ENCODE assay signal across 8 cellular contexts in the genomic region with DNA sequence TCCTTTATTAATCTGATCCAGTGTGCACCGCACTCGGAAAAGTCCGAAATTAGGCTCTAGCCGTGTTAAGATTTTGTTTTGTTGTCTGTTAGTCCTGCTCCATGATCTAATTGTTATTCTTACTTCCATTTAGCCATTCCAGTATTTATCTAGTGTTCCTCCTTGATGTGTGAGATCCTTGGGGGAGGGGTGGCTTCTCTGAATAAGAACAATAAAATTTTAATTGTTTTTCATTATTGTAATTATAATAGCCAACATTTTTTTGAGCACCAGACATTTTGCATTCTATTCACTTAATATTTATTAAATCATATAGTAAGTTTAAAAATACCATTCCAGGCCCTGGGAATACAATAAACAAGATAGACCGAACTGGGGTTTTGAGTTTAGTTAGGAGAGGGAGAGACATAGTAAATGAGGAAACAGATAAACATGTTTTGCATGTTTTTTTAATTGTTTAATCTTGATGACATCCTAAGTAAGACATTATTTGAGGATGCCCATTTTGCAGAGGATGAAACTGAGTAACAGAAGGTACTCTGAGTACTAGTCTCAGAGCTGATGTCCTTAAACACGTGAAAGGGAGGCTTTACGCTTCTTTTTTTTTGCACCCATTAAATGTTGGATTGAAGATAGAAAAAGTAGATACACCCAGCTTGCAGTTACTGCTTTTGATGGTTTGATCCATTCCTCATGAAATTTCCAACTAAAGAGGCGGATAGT. TPM values are rescaled to one million over a fixed set of nuclear protein-coding genes. Genes with fewer than 3 reads are reported as not detected.
A peak's percentile ranks its signal among the peaks of the same experiment; 100 is the strongest.
DNase-seq lines count a peak whose midpoint lies in the region; FAIRE-seq and TF ChIP-seq lines count a peak whose summit lies in the region.

No MANE protein-coding gene starts in this region.

- peak overlapping the region; percentile 86 for H3K9ac ChIP-seq in keratinocyte (ENCODE audit: control insufficient read depth, extremely low read depth, insufficient read depth, low read length)

- H3K27me3 ChIP-seq in keratinocyte (ENCODE audit: control insufficient read depth, extremely low read depth, insufficient read depth, low read length) (no peaks in the 10 kb centered on the region), thyroid gland (no peaks in the 10 kb centered on the region)

- dilution Hi-C loops in keratinocyte (cut with MboI; ENCODE audit: extremely low pct_ligation_motif_present, low sequenced_read_pairs) = no loop called here

- no peaks in the 10 kb centered on the region for H3K9me3 Mint-ChIP-seq in activated CD4-positive, alpha-beta T cell treated with anti-CD3 and anti-CD28 coated beads, Interleukin-2, amount 10 ng/mL, durations not matched to agents 7 days and 5 days
- no peaks in the 10 kb centered on the region for H3K9me3 Mint-ChIP-seq in activated T-helper 2 cell treated with anti-CD3 and anti-CD28 coated beads, Interferon-gamma antibody, Interleukin-2, Interleukin-4, amounts not matched to agents 10 μg/mL and 5 μg/mL and 100 μg/mL, durations not matched to agents 14 hours and 24 hours and 36 hours

- FAIRE-seq in keratinocyte (lab: Jason Lieb, UNC) = no peak

- no peaks in the 10 kb centered on the region for H3K27me3 Mint-ChIP-seq in activated CD4-positive, alpha-beta T cell treated with anti-CD3 and anti-CD28 coated beads, Interleukin-2, amount 10 ng/mL, durations not matched to agents 7 days and 5 days
- no peaks in the 10 kb centered on the region for H3K27me3 Mint-ChIP-seq in activated T-helper 2 cell treated with anti-CD3 and anti-CD28 coated beads, Interferon-gamma antibody, Interleukin-2, Interleukin-4, amounts not matched to agents 10 μg/mL and 5 μg/mL and 100 μg/mL, durations not matched to agents 14 hours and 24 hours and 36 hours (ENCODE audit: low read depth)

- no peaks in the 10 kb centered on the region for H3K9me1 ChIP-seq in keratinocyte (ENCODE audit: control insufficient read depth, extremely low read depth, insufficient read depth, low read length)

- peak overlapping the region; percentile 90 to 96 (median 94) for H3K4me3 ChIP-seq in keratinocyte (ENCODE audit: control insufficient read depth in 2 of 3, extremely low read depth in 1 of 3, insufficient read depth in 2 of 3, low read depth in 1 of 3, low read length in 3 of 3)
- H3K4me3 ChIP-seq in thyroid gland (replicated peaks in 1 of 3) = peak overlapping the region; percentile 60 to 95 (median 74)

- POLR2A ChIA-PET in activated CD4-positive, alpha-beta T cell treated with anti-CD3 and anti-CD28 coated beads, Interleukin-2, amount 10 ng/mL, durations not matched to agents 7 days and 5 days (lab: Charles Lee) = no interaction called here

- H3K36me3 Mint-ChIP-seq in activated CD4-positive, alpha-beta T cell treated with anti-CD3 and anti-CD28 coated beads, Interleukin-2, amount 10 ng/mL, durations not matched to agents 7 days and 5 days (ENCODE audit: low read depth) = peaks cover 3% of the 10 kb centered on the region
- H3K36me3 Mint-ChIP-seq in activated T-helper 2 cell treated with anti-CD3 and anti-CD28 coated beads, Interferon-gamma antibody, Interleukin-2, Interleukin-4, amounts not matched to agents 10 μg/mL and 5 μg/mL and 100 μg/mL, durations not matched to agents 14 hours and 24 hours and 36 hours (ENCODE audit: low read depth) = no peaks in the 10 kb centered on the region

- peak overlapping the region; percentile 91 for H2AFZ ChIP-seq in keratinocyte (ENCODE audit: control insufficient read depth, low read length)

- H3K4me2 ChIP-seq in keratinocyte (ENCODE audit: control insufficient read depth, extremely low read depth, insufficient read depth, low read depth, low read length) = peak overlapping the region; percentile 96

- H3K4me1 ChIP-seq in keratinocyte (ENCODE audit: control insufficient read depth, extremely low read depth, insufficient read depth, low read length) = peaks cover 4% of the 10 kb centered on the region
- H3K4me1 ChIP-seq in thyroid gland = peaks cover 11 to 12% of the 10 kb centered on the region in 2 donors

- H3K4me3 Mint-ChIP-seq in activated CD4-positive, alpha-beta T cell treated with anti-CD3 and anti-CD28 coated beads, Interleukin-2, amount 10 ng/mL, durations not matched to agents 7 days and 5 days = peak overlapping the region; percentile 82
- H3K4me3 Mint-ChIP-seq in activated T-helper 2 cell treated with anti-CD3 and anti-CD28 coated beads, Interferon-gamma antibody, Interleukin-2, Interleukin-4, amounts not matched to agents 10 μg/mL and 5 μg/mL and 100 μg/mL, durations not matched to agents 14 hours and 24 hours and 36 hours (ENCODE audit: low read depth) = peak overlapping the region; percentile 86

- intact Hi-C loops in activated T-helper 2 cell treated with anti-CD3 and anti-CD28 coated beads, Interferon-gamma antibody, Interleukin-2, Interleukin-4, amounts not matched to agents 10 μg/mL and 5 μg/mL and 100 μg/mL, durations not matched to agents 14 hours and 24 hours and 36 hours (cut with micrococcal nuclease) = no loop called here
- intact Hi-C loops in thyroid gland (cut with DNase I) = no loop called here

- H3K27ac ChIP-seq in keratinocyte (ENCODE audit: control insufficient read depth, insufficient read depth, low read length) (peak overlapping the region; percentile 82), thyroid gland (peak overlapping the region; percentile 75 to 91 (median 90))

- no peak for DNase-seq in activated CD4-positive, alpha-beta T cell treated with anti-CD3 and anti-CD28 coated beads, Interleukin-2, amount 10 ng/mL, durations not matched to agents 7 days and 5 days
- DNase-seq in activated CD4-positive, alpha-beta T cell treated with anti-CD3 and anti-CD28 coated beads, Interleukin-2, amount 50 U/mL, for 4 hours = no peak
- no peak for DNase-seq in activated T-helper 2 cell treated with anti-CD3 and anti-CD28 coated beads, Interferon-gamma antibody, Interleukin-2, Interleukin-4, amounts not matched to agents 10 μg/mL and 5 μg/mL and 100 μg/mL, durations not matched to agents 14 hours and 24 hours and 36 hours (ENCODE audit: low spot score)
- DNase-seq in keratinocyte (ENCODE audit: low read depth, low spot score) (no peak), thyroid gland (peak in 1 of 2 donors; percentile 9), GF-D8 (lab: John Stamatoyannopoulos, UW) (no peak), NCI-H510A treated with DMSO at 0.1 percent for 48 hours (lab: John Stamatoyannopoulos, UW) (no peak), cerebellar cortex (ENCODE audit: low spot score) (no peak)

- WGBS in thyroid gland, 2 donors = 49 to 54% methylated on average over 8 of the region's 8 CpGs

- peaks cover 15% of the 10 kb centered on the region for H3K4me1 Mint-ChIP-seq in activated CD4-positive, alpha-beta T cell treated with anti-CD3 and anti-CD28 coated beads, Interleukin-2, amount 10 ng/mL, durations not matched to agents 7 days and 5 days
- peaks cover 6% of the 10 kb centered on the region for H3K4me1 Mint-ChIP-seq in activated T-helper 2 cell treated with anti-CD3 and anti-CD28 coated beads, Interferon-gamma antibody, Interleukin-2, Interleukin-4, amounts not matched to agents 10 μg/mL and 5 μg/mL and 100 μg/mL, durations not matched to agents 14 hours and 24 hours and 36 hours (ENCODE audit: low read depth)

- peak overlapping the region; percentile 84 for H3K27ac Mint-ChIP-seq in activated CD4-positive, alpha-beta T cell treated with anti-CD3 and anti-CD28 coated beads, Interleukin-2, amount 10 ng/mL, durations not matched to agents 7 days and 5 days
- peak overlapping the region; percentile 65 for H3K27ac Mint-ChIP-seq in activated T-helper 2 cell treated with anti-CD3 and anti-CD28 coated beads, Interferon-gamma antibody, Interleukin-2, Interleukin-4, amounts not matched to agents 10 μg/mL and 5 μg/mL and 100 μg/mL, durations not matched to agents 14 hours and 24 hours and 36 hours

- H4K20me1 ChIP-seq in keratinocyte (ENCODE audit: control insufficient read depth, extremely low read depth, insufficient read depth, low read length) = no peaks in the 10 kb centered on the region

- H3K36me3 ChIP-seq in keratinocyte (ENCODE audit: control insufficient read depth in 2 of 2, extremely low read depth in 1 of 2, insufficient read depth in 2 of 2, low read length in 2 of 2) (no peaks in the 10 kb centered on the region), thyroid gland (no peaks in the 10 kb centered on the region)

- H3K79me2 ChIP-seq in keratinocyte (ENCODE audit: control insufficient read depth, insufficient read depth, low read length) = peaks cover 26% of the 10 kb centered on the region

- TF ChIP-seq POLR2A in thyroid gland (IDR thresholded peaks at IDR 0.05) = no peak

- no peaks in the 10 kb centered on the region for H3K9me3 ChIP-seq in keratinocyte (ENCODE audit: control insufficient read depth, low read depth, low read length)
- no peaks in the 10 kb centered on the region for H3K9me3 ChIP-seq in thyroid gland

- CTCF ChIA-PET in activated CD4-positive, alpha-beta T cell treated with anti-CD3 and anti-CD28 coated beads, Interleukin-2, amount 10 ng/mL, durations not matched to agents 7 days and 5 days (lab: Charles Lee) = interaction anchor here (1.2 to 1.5 kb wide), 2 partner anchors 10 to 12 kb away, joined by 4 to 5 read pairs; no protein-coding TSS in a partner anchor

- TF ChIP-seq CTCF in keratinocyte (optimal IDR thresholded peaks at IDR 0.05 in 1 of 3, IDR thresholded peaks at IDR 0.05 in 1 of 3, conservative IDR thresholded peaks at IDR 0.05 in 1 of 3; ENCODE audit: extremely low read depth in 1 of 3, insufficient read depth in 2 of 3, low read length in 3 of 3) (no peak), thyroid gland (IDR thresholded peaks at IDR 0.05) (no peak)

RNA-seq across cellular contexts. Expression of a gene that starts 1.2 kb away (rescaled TPM):
- total RNA-seq in activated CD4-positive, alpha-beta T cell treated with anti-CD3 and anti-CD28 coated beads, Interleukin-2, amount 10 ng/mL, durations not matched to agents 7 days and 5 days = 10 to 100 TPM; 17.3 to 21.8 TPM
- total RNA-seq in activated T-helper 2 cell treated with anti-CD3 and anti-CD28 coated beads, Interferon-gamma antibody, Interleukin-2, Interleukin-4, amounts not matched to agents 10 μg/mL and 5 μg/mL and 100 μg/mL, durations not matched to agents 14 hours and 24 hours and 36 hours = 11.8 and 14.4 TPM in 2 replicates
- polyA plus RNA-seq in keratinocyte = 5.5 to 8.7 TPM (median 6.8 TPM) in 3 replicates
- 18.6 TPM for polyA plus RNA-seq in keratinocyte (2011; ENCODE audit: low read depth)
- polyA plus RNA-seq in keratinocyte (2011; cell fraction: cytosol; rRNA removed) = 4.6 and 4.8 TPM in 2 replicates
- polyA plus RNA-seq in keratinocyte (2011; cell fraction: nucleus; rRNA removed) = 23.6 and 23.7 TPM in 2 replicates
- 4.4 and 5.3 TPM in 2 replicates for polyA plus RNA-seq in keratinocyte (2012; ENCODE audit: low replicate concordance)
- 14.5 to 15.9 TPM (median 14.8 TPM) in 3 replicates for polyA minus RNA-seq in keratinocyte
- 6.9 TPM for polyA minus RNA-seq in keratinocyte (2011; cell fraction: cytosol; rRNA and poly(A)+ RNA removed)
- 9.3 and 19.6 TPM in 2 replicates for polyA minus RNA-seq in keratinocyte (2011; cell fraction: nucleus; rRNA and poly(A)+ RNA removed)
- total RNA-seq in thyroid gland = 10 to 100 TPM; 29.7 to 57.3 (median 35.8) TPM

RNA-seq across cellular contexts. Expression of a gene that starts 47.5 kb away (rescaled TPM):
- 1 to 10 TPM; 7.8 to 9.5 TPM for total RNA-seq in activated CD4-positive, alpha-beta T cell treated with anti-CD3 and anti-CD28 coated beads, Interleukin-2, amount 10 ng/mL, durations not matched to agents 7 days and 5 days
- 1.1 and 1.6 TPM in 2 replicates for total RNA-seq in activated T-helper 2 cell treated with anti-CD3 and anti-CD28 coated beads, Interferon-gamma antibody, Interleukin-2, Interleukin-4, amounts not matched to agents 10 μg/mL and 5 μg/mL and 100 μg/mL, durations not matched to agents 14 hours and 24 hours and 36 hours
- polyA plus RNA-seq in keratinocyte = 3.6 to 6.5 TPM (median 4.8 TPM) in 3 replicates
- 2.2 TPM for polyA plus RNA-seq in keratinocyte (2011; ENCODE audit: low read depth)
- 4.0 and 8.6 TPM in 2 replicates for polyA plus RNA-seq in keratinocyte (2011; cell fraction: cytosol; rRNA removed)
- polyA plus RNA-seq in keratinocyte (2011; cell fraction: nucleus; rRNA removed) = 2.8 and 4.4 TPM in 2 replicates
- 2.5 and 5.8 TPM in 2 replicates for polyA plus RNA-seq in keratinocyte (2012; ENCODE audit: low replicate concordance)
- 3.9 to 6.7 TPM (median 4.8 TPM) in 3 replicates for polyA minus RNA-seq in keratinocyte
- polyA minus RNA-seq in keratinocyte (2011; cell fraction: cytosol; rRNA and poly(A)+ RNA removed) = 8.6 TPM
- polyA minus RNA-seq in keratinocyte (2011; cell fraction: nucleus; rRNA and poly(A)+ RNA removed) = 2.0 and 2.3 TPM in 2 replicates
- total RNA-seq in thyroid gland = 100 to 1,000 TPM; 193 to 291 (median 248) TPM

Comparison
In these comparisons a context has a peak if more than half of its experiments do, and no peak if none do; other contexts are left out.
1. RNA of a gene that starts 47.5 kb away (total RNA-seq): 193 to 291 TPM in thyroid gland; 7.8 to 9.5 TPM in activated CD4-positive, alpha-beta T cell treated with anti-CD3 and anti-CD28 coated beads, Interleukin-2, amount 10 ng/mL, durations not matched to agents 7 days and 5 days and 1.1 to 1.6 TPM in activated T-helper 2 cell treated with anti-CD3 and anti-CD28 coated beads, Interferon-gamma antibody, Interleukin-2, Interleukin-4, amounts not matched to agents 10 μg/mL and 5 μg/mL and 100 μg/mL, durations not matched to agents 14 hours and 24 hours and 36 hours; every median in the first group is over 10 times any median in the second.